22 cellular contexts compared by ENCODE assay signal in genomic region chr5:170329524-170329923, GRCh38. TPM values are rescaled to one million over a fixed set of nuclear protein-coding genes. Genes with fewer than 3 reads are reported as not detected.
DNase-seq lines count a peak whose midpoint lies in the region; ATAC-seq, FAIRE-seq and TF ChIP-seq lines count a peak whose summit lies in the region.
"Had no signal": no experiment of that assay in that cellular context is flagged by ENCODE, and none has a peak within 500 bp of the region (broad histone marks: within the 10 kb centered on the region; RNA-seq: fewer than 3 reads in every experiment).

No MANE protein-coding gene starts in this region.

- no peak for DNase-seq in CD4-positive, alpha-beta T cell
- DNase-seq in GM12892 (ENCODE audit: insufficient read length): no peak
- DNase-seq in K562 (ENCODE audit: extremely low read depth in 1 of 4, low spot score in 3 of 4): no peak
- no peak for DNase-seq in uterus
- DNase-seq in AG08396 (ENCODE audit: low spot score): no peak
- no peak for DNase-seq in coronary artery (ENCODE audit: low spot score)
- DNase-seq: GDM1, GM23248, MG63, NCI-H1417, NCI-H187, NCI-H446, NCI-H526 had no signal

- no peaks in the 10 kb centered on the region for H4K20me1 ChIP-seq in K562 (replicated peaks; ENCODE audit: control insufficient read depth, insufficient read depth, low read length)

- no peak for TF ChIP-seq RAD21 in K562 (CRISPR knock-in tag; conservative IDR thresholded peaks at IDR 0.05 in 1 of 2, IDR thresholded peaks at IDR 0.05 in 1 of 2)

- intact Hi-C loops in CD4-positive, alpha-beta T cell (cut with DNase I, micrococcal nuclease): loop anchor here in 1 of 2 experiments (2.0 kb wide), 2 partner anchors 15 to 25 kb away; no protein-coding TSS in a partner anchor
- intact Hi-C loops in K562 (cut with micrococcal nuclease) (no loop called here), uterus (cut with DNase I; ENCODE audit: low total_unique reads) (no loop called here)

- H2AFZ ChIP-seq in K562 (ENCODE audit: low read depth, low read length): no peak overlapping the region
- H2AFZ ChIP-seq: GM23248 had no signal

- no TSS peak for BruUV-seq in K562 (replicated peaks; lab: Mats Ljungman, UMichigan)

- H3K79me2 ChIP-seq in K562 (ENCODE audit: control insufficient read depth, insufficient read depth, low read length): peaks cover 5% of the 10 kb centered on the region; the same call in 1 of the 3 replicates

- H3K9me1 ChIP-seq in K562 (ENCODE audit: control insufficient read depth, insufficient read depth, low read length): no peaks in the 10 kb centered on the region

- peaks cover 11% of the 10 kb centered on the region for H3K4me1 Mint-ChIP-seq in CD4-positive, alpha-beta T cell (ENCODE audit: low read depth)

- in situ Hi-C loops in K562 (cut with MboI): no loop called here

- no peak for TF ChIP-seq EP300 in K562 (IDR thresholded peaks at IDR 0.05; ENCODE audit: low read length)

- no peak overlapping the region for H3K4me3 Mint-ChIP-seq in CD4-positive, alpha-beta T cell
- H3K4me3 Mint-ChIP-seq: CD14-positive monocyte, IgD-negative memory B cell had no signal

- H3K9ac ChIP-seq in K562 (ENCODE audit: insufficient read depth in 1 of 2, low read depth in 2 of 2, low read length in 2 of 2): no peak overlapping the region
- H3K9ac ChIP-seq: GM23248 had no signal

- ATAC-seq in CD4-positive, alpha-beta T cell (ENCODE audit: poor library complexity): no peak
- no peak for ATAC-seq in K562
- ATAC-seq: Right ventricle myocardium inferior had no signal

- CTCF ChIA-PET in CD4-positive, alpha-beta T cell (lab: Charles Lee): interaction anchor here (1.8 to 3.3 kb wide), 2 partner anchors 54 to 55 kb away, joined by 4 to 26 read pairs; no protein-coding TSS in a partner anchor
- CTCF ChIA-PET in K562 (lab: Yijun Ruan, JAX; ENCODE audit: low intra/inter-chr PET ratio): no interaction called here

- WGBS in K562 (ENCODE audit: insufficient coverage, low coverage, missing lambda C conversion rate): 32% methylated on average over 3 of the region's 3 CpGs
- WGBS in thymus: 84% methylated on average over 3 of the region's 3 CpGs

- FAIRE-seq in GM12892 (lab: Jason Lieb, UNC) (peak; percentile 66), K562 (lab: Jason Lieb, UNC) (no peak)

- no peak for TF ChIP-seq CTCF in CD4-positive, alpha-beta T cell (IDR thresholded peaks at IDR 0.05)
- no peak for TF ChIP-seq CTCF in K562 (IDR thresholded peaks at IDR 0.05 in 2 of 3, conservative IDR thresholded peaks at IDR 0.05 in 1 of 3; ENCODE audit: insufficient read depth in 2 of 3, low read depth in 1 of 3, low read length in 3 of 3)
- no peak for TF ChIP-seq CTCF in uterus (IDR thresholded peaks at IDR 0.05)
- no peak for TF ChIP-seq CTCF in coronary artery (IDR thresholded peaks at IDR 0.05)

- no peaks in the 10 kb centered on the region for H3K27me3 ChIP-seq in CD4-positive, alpha-beta T cell (ENCODE audit: control insufficient read depth, insufficient read depth, low read length)
- H3K27me3 ChIP-seq in K562 (ENCODE audit: control insufficient read depth in 2 of 2, insufficient read depth in 2 of 2, low read length in 2 of 2) (no peaks in the 10 kb centered on the region), thymus (ENCODE audit: control insufficient read depth, insufficient read depth) (no peaks in the 10 kb centered on the region), uterus (no peaks in the 10 kb centered on the region)
- H3K27me3 ChIP-seq: SJSA1 had no signal

- no peak overlapping the region for H3K4me2 ChIP-seq in K562 (ENCODE audit: insufficient read depth, low read length)

- POLR2A ChIA-PET in CD4-positive, alpha-beta T cell (lab: Charles Lee): interaction anchor here (1.4 to 2.7 kb wide), 3 partner anchors 16 to 51 kb away, joined by 4 to 50 read pairs (median 5); no protein-coding TSS in a partner anchor
- POLR2A ChIA-PET in K562 (lab: Yijun Ruan, JAX): no interaction called here

- TF ChIP-seq POLR2A in GM12892 (IDR thresholded peaks at IDR 0.05; ENCODE audit: low read depth, low read length) (no peak), K562 (conservative IDR thresholded peaks at IDR 0.05) (no peak), uterus (IDR thresholded peaks at IDR 0.05) (no peak)

- H3K27me3 Mint-ChIP-seq in CD4-positive, alpha-beta T cell: no peaks in the 10 kb centered on the region
- H3K27me3 Mint-ChIP-seq: IgD-negative memory B cell had no signal

- H3K36me3 ChIP-seq in K562 (ENCODE audit: control insufficient read depth, insufficient read depth, low read length) (no peaks in the 10 kb centered on the region), thymus (ENCODE audit: control insufficient read depth, insufficient read depth) (no peaks in the 10 kb centered on the region), uterus (no peaks in the 10 kb centered on the region)
- H3K36me3 ChIP-seq: HAP-1, MG63, SJSA1 had no signal

- H3K4me3 ChIP-seq in K562 (no peak overlapping the region), thymus (ENCODE audit: low read length) (no peak overlapping the region), uterus (no peak overlapping the region), coronary artery (no peak overlapping the region)
- H3K4me3 ChIP-seq: GM23248, HAP-1, MG63, SJSA1 had no signal

- H3K27ac Mint-ChIP-seq in CD4-positive, alpha-beta T cell: no peak overlapping the region
- H3K27ac Mint-ChIP-seq: CD14-positive monocyte, IgD-negative memory B cell had no signal

- H3K4me1 ChIP-seq in K562 (replicated peaks in 1 of 2; ENCODE audit: control insufficient read depth in 2 of 2, insufficient read depth in 2 of 2, low read length in 2 of 2): peaks cover 7 to 52% of the 10 kb centered on the region in 2 experiments; a peak in 4 of 5 replicates
- peaks cover 42% of the 10 kb centered on the region for H3K4me1 ChIP-seq in thymus (ENCODE audit: control insufficient read depth, insufficient read depth, low read length)
- H3K4me1 ChIP-seq in uterus: no peaks in the 10 kb centered on the region
- H3K4me1 ChIP-seq: HAP-1 had no signal

- no peaks in the 10 kb centered on the region for H3K9me3 Mint-ChIP-seq in CD4-positive, alpha-beta T cell
- H3K9me3 Mint-ChIP-seq: CD14-positive monocyte, IgD-negative memory B cell had no signal

- H3K36me3 Mint-ChIP-seq in CD4-positive, alpha-beta T cell (ENCODE audit: low read depth): no peaks in the 10 kb centered on the region
- H3K36me3 Mint-ChIP-seq: IgD-negative memory B cell had no signal

- H3K9me3 ChIP-seq in CD4-positive, alpha-beta T cell (ENCODE audit: control insufficient read depth, low read length): no peaks in the 10 kb centered on the region
- no peaks in the 10 kb centered on the region for H3K9me3 ChIP-seq in K562 (replicated peaks; ENCODE audit: control insufficient read depth, insufficient read depth, low read depth, low read length)
- no peaks in the 10 kb centered on the region for H3K9me3 ChIP-seq in thymus (ENCODE audit: control insufficient read depth)
- H3K9me3 ChIP-seq in uterus: no peaks in the 10 kb centered on the region
- H3K9me3 ChIP-seq: HAP-1, MG63, SJSA1 had no signal

- H3K27ac ChIP-seq in CD4-positive, alpha-beta T cell (ENCODE audit: low read depth, low read length): peak overlapping the region; percentile 97
- no peak overlapping the region for H3K27ac ChIP-seq in K562 (ENCODE audit: extremely low read depth, low read depth, low read length)
- H3K27ac ChIP-seq in thymus (ENCODE audit: low read depth): peak overlapping the region; percentile 86
- H3K27ac ChIP-seq in uterus: no peak overlapping the region
- no peak overlapping the region for H3K27ac ChIP-seq in coronary artery
- H3K27ac ChIP-seq: GM23248, SJSA1 had no signal

RNA-seq across cellular contexts. Expression of gene LCP2, which starts 31.9 kb away (rescaled TPM):
- 100 to 1,000 TPM; 154 to 155 TPM for total RNA-seq in CD4-positive, alpha-beta T cell
- polyA plus RNA-seq in GM12892 (2012; ENCODE audit: missing spikeins): 35.0 TPM
- 47.9 and 68.9 TPM in 2 replicates for total RNA-seq in K562 (2011; cell fraction: chromatin; rRNA removed; ENCODE audit: low replicate concordance)
- 34.0 and 42.2 TPM in 2 replicates for total RNA-seq in K562 (2011; cell fraction: nucleolus; rRNA removed)
- 32.6 and 56.7 TPM in 2 replicates for total RNA-seq in K562 (2011; cell fraction: nucleoplasm; rRNA removed)
- total RNA-seq in K562 (2014; rRNA removed): 10.6 and 10.7 TPM in 2 replicates
- total RNA-seq in K562 (2014; rRNA removed; fragmentation: Illumina TruSeq; extraction: Trizol): 14.6 TPM in 2 replicates
- total RNA-seq in K562 (2015; rRNA removed; fragmentation: Illumina TruSeq; extraction: Trizol): 18.6 and 19.4 TPM in 2 replicates
- 22.2 and 24.1 TPM in 2 replicates for total RNA-seq in K562 (2021)
- polyA plus RNA-seq in K562 (2011; rRNA removed): 28.5 and 42.2 TPM in 2 replicates
- 17.2 and 28.3 TPM in 2 replicates for polyA plus RNA-seq in K562 (2011; cell fraction: cytosol; rRNA removed)
- polyA plus RNA-seq in K562 (2011; cell fraction: nucleus; rRNA removed): 88.9 and 151 TPM in 2 replicates
- 30.9 and 61.7 TPM in 2 replicates for polyA plus RNA-seq in K562 (2012)
- polyA plus RNA-seq in K562 (2014; fragmentation: Illumina TruSeq; extraction: Trizol): 23.6 and 31.3 TPM in 2 replicates
- polyA plus RNA-seq in K562 (2014; fragmentation: Nextera tagmentation; extraction: Ambion mirVana): 1 to 10 TPM; 4.0 to 5.2 TPM
- 12.6 and 14.1 TPM in 2 replicates for polyA plus RNA-seq in K562 (2014; rRNA removed)
- polyA minus RNA-seq in K562 (2011; rRNA and poly(A)+ RNA removed): 50.8 and 77.5 TPM in 2 replicates
- polyA minus RNA-seq in K562 (2011; cell fraction: cytosol; rRNA and poly(A)+ RNA removed): 19.4 and 21.4 TPM in 2 replicates
- 96.3 and 210 TPM in 2 replicates for polyA minus RNA-seq in K562 (2011; cell fraction: nucleus; rRNA and poly(A)+ RNA removed)
- 131 TPM for polyA plus RNA-seq in thymus
- 10 to 100 TPM in 3 of 4 donors, 1 to 10 TPM in 1; 1.3 to 19.1 (median 11.2) TPM for total RNA-seq in uterus
- total RNA-seq: A673, Daoy, GM23248 had no signal
- polyA plus RNA-seq: GM23248 had no signal

RNA-seq across cellular contexts. Expression of gene KCNMB1, which starts 59.6 kb away (rescaled TPM):
- total RNA-seq in CD4-positive, alpha-beta T cell: under 1 TPM; 0.06 to 0.11 TPM
- 3.9 TPM for polyA plus RNA-seq in GM12892 (2012; ENCODE audit: missing spikeins)
- not detected in 2 replicates for total RNA-seq in K562 (2011; cell fraction: chromatin; rRNA removed; ENCODE audit: low replicate concordance)
- total RNA-seq in K562 (2011; cell fraction: nucleolus; rRNA removed): not detected in 2 replicates
- not detected in 2 replicates for total RNA-seq in K562 (2011; cell fraction: nucleoplasm; rRNA removed)
- total RNA-seq in K562 (2014; rRNA removed): not detected in 2 replicates
- not detected in 2 replicates for total RNA-seq in K562 (2014; rRNA removed; fragmentation: Illumina TruSeq; extraction: Trizol)
- total RNA-seq in K562 (2015; rRNA removed; fragmentation: Illumina TruSeq; extraction: Trizol): not detected in 2 replicates
- total RNA-seq in K562 (2021): not detected in 2 replicates
- not detected in 2 replicates for polyA plus RNA-seq in K562 (2011; rRNA removed)
- polyA plus RNA-seq in K562 (2011; cell fraction: cytosol; rRNA removed): not detected in 2 replicates
- not detected in 2 replicates for polyA plus RNA-seq in K562 (2011; cell fraction: nucleus; rRNA removed)
- polyA plus RNA-seq in K562 (2012): not detected in 2 replicates
- not detected in 2 replicates for polyA plus RNA-seq in K562 (2014; fragmentation: Illumina TruSeq; extraction: Trizol)
- polyA plus RNA-seq in K562 (2014; fragmentation: Nextera tagmentation; extraction: Ambion mirVana): not detected
- not detected in 2 replicates for polyA plus RNA-seq in K562 (2014; rRNA removed)
- polyA minus RNA-seq in K562 (2011; rRNA and poly(A)+ RNA removed): not detected in 2 replicates
- polyA minus RNA-seq in K562 (2011; cell fraction: cytosol; rRNA and poly(A)+ RNA removed): not detected in 2 replicates
- polyA minus RNA-seq in K562 (2011; cell fraction: nucleus; rRNA and poly(A)+ RNA removed): not detected in 2 replicates
- 2.9 TPM for polyA plus RNA-seq in thymus
- total RNA-seq in uterus: 10 to 100 TPM in 1 of 4 donors, 1 to 10 TPM in 3; 5.7 to 42.6 (median 8.7) TPM
- total RNA-seq: A673; GM23248; T-helper 1 cell treated with Interleukin-12 subunit alpha and Interleukin-12 subunit beta and Interleukin-4 antibody, amounts not matched to agents 30 ng/mL and 1 ng/mL, for 36 hours had no signal
- polyA plus RNA-seq: GM23248, IgD-negative memory B cell had no signal

Comparison
In these comparisons a context has a peak if more than half of its experiments do, and no peak if none do; other contexts are left out.
1. H3K27ac ChIP-seq: peak in CD4-positive, alpha-beta T cell (single experiment) and thymus (single experiment); none in K562 (single experiment), uterus (0 of 2) and coronary artery (0 of 2).
2. RNA of gene KCNMB1, which starts 59.6 kb away (total RNA-seq): 5.7 to 42.6 TPM in uterus; 0.06 to 0.11 TPM in CD4-positive, alpha-beta T cell and not detected in K562; every median in the first group is over 4 times any median in the second.